20 cellular contexts compared by ENCODE assay signal in genomic region chr6:73898599-73898998, GRCh38.
DNase-seq lines count a peak whose midpoint lies in the region; ATAC-seq and TF ChIP-seq lines count a peak whose summit lies in the region.
"Had no signal": no experiment of that assay in that cellular context is flagged by ENCODE, and none has a peak within 500 bp of the region (broad histone marks: within the 10 kb centered on the region; RNA-seq: fewer than 3 reads in every experiment).

No MANE protein-coding gene starts in this region.

- no TSS peak for BruUV-seq in Panc1 (replicated peaks; lab: Mats Ljungman, UMichigan)

- H3K9me3 ChIP-seq in Panc1 (ENCODE audit: control insufficient read depth, insufficient read depth, low read depth, low read length) (peaks cover 10% of the 10 kb centered on the region; the same call in 1 of the 2 replicates), endodermal cell (ENCODE audit: control insufficient read depth, low read length) (peaks cover 15% of the 10 kb centered on the region), right atrium auricular region (peaks cover 0 to 24% of the 10 kb centered on the region in 2 donors)
- H3K9me3 ChIP-seq: SJSA1 had no signal

- no peaks in the 10 kb centered on the region for H3K27me3 Mint-ChIP-seq in endodermal cell (ENCODE audit: insufficient read depth)
- H3K27me3 Mint-ChIP-seq: type B pancreatic cell had no signal

- POLR2A ChIA-PET in Panc1 (lab: Charles Lee) = no interaction called here

- peaks cover 2% of the 10 kb centered on the region for H3K36me3 Mint-ChIP-seq in endodermal cell (ENCODE audit: low read depth)
- H3K36me3 Mint-ChIP-seq: CD4-positive, CD25-positive, alpha-beta regulatory T cell; type B pancreatic cell had no signal

- TF ChIP-seq CTCF in Panc1 (IDR thresholded peaks at IDR 0.05) = peak; percentile 18; the same call in 1 of the 2 replicates
- TF ChIP-seq CTCF in endodermal cell (conservative IDR thresholded peaks at IDR 0.05) = peak; percentile 56
- no peak for TF ChIP-seq CTCF in right atrium auricular region (IDR thresholded peaks at IDR 0.05)

- H3K4me1 Mint-ChIP-seq in endodermal cell = no peaks in the 10 kb centered on the region
- H3K4me1 Mint-ChIP-seq: CD4-positive, CD25-positive, alpha-beta regulatory T cell had no signal

- ATAC-seq in Panc1 = no peak
- ATAC-seq: heart left ventricle had no signal

- intact Hi-C loops in Panc1 (cut with micrococcal nuclease; ENCODE audit: unreplicated experiment) = no loop called here

- no peak overlapping the region for H3K4me3 Mint-ChIP-seq in endodermal cell
- H3K4me3 Mint-ChIP-seq: CD4-positive, CD25-positive, alpha-beta regulatory T cell; type B pancreatic cell had no signal

- DNase-seq in NCI-H82 (lab: John Stamatoyannopoulos, UW) = peak; percentile 1
- DNase-seq in NCI-H82 treated with DMSO at 0.1 percent for 48 hours (lab: John Stamatoyannopoulos, UW; ENCODE audit: unreplicated experiment) = no peak
- DNase-seq in Panc1 (ENCODE audit: low read depth, low spot score) = no peak
- no peak for DNase-seq in endodermal cell
- peak; percentile 13 for DNase-seq in myocyte (ENCODE audit: low read depth)
- DNase-seq in NCI-H128 (lab: John Stamatoyannopoulos, UW; ENCODE audit: unreplicated experiment) = no peak
- no peak for DNase-seq in right atrium auricular region (ENCODE audit: low spot score)
- no peak for DNase-seq in DMS153 treated with DMSO at 0.1 percent for 48 hours (lab: John Stamatoyannopoulos, UW; ENCODE audit: unreplicated experiment)
- DNase-seq: activated CD4-positive, alpha-beta T cell treated with anti-CD3 and anti-CD28 coated beads for 48 hours; activated CD8-positive, alpha-beta memory T cell treated with anti-CD3 and anti-CD28 coated beads, Interleukin-2, amount 50 U/mL, for 4 hours; CD4-positive, CD25-positive, alpha-beta regulatory T cell; heart left ventricle; MG63; midbrain; NCI-H1694; stimulated activated naive CD4-positive, alpha-beta T cell treated with Interleukin-2 at 50 U/mL for 16 hours had no signal

- H3K27me3 ChIP-seq in Panc1 (ENCODE audit: control insufficient read depth, insufficient read depth, low read length) (no peaks in the 10 kb centered on the region), endodermal cell (ENCODE audit: control insufficient read depth, insufficient read depth, low read length, poor library complexity, severe bottlenecking) (no peaks in the 10 kb centered on the region), right atrium auricular region (no peaks in the 10 kb centered on the region)
- H3K27me3 ChIP-seq: ascending aorta, heart left ventricle, MG63, SJSA1 had no signal

- H3K4me3 ChIP-seq in Panc1 (ENCODE audit: low read depth in 2 of 2, low read length in 2 of 2) (no peak overlapping the region), endodermal cell (ENCODE audit: low read length) (no peak overlapping the region), right atrium auricular region (no peak overlapping the region)
- H3K4me3 ChIP-seq: ascending aorta, heart left ventricle, MG63, SJSA1 had no signal

- no peak overlapping the region for H3K27ac Mint-ChIP-seq in endodermal cell
- H3K27ac Mint-ChIP-seq: CD4-positive, CD25-positive, alpha-beta regulatory T cell; type B pancreatic cell had no signal

- CTCF ChIA-PET in Panc1 (lab: Charles Lee) = no interaction called here

- H3K36me3 ChIP-seq in Panc1 (ENCODE audit: control insufficient read depth, insufficient read depth, low read length) = no peaks in the 10 kb centered on the region
- H3K36me3 ChIP-seq in endodermal cell (ENCODE audit: control insufficient read depth, insufficient read depth, low read length) = no peaks in the 10 kb centered on the region
- H3K36me3 ChIP-seq in right atrium auricular region = no peaks in the 10 kb centered on the region
- H3K36me3 ChIP-seq: ascending aorta, heart left ventricle, MG63, SJSA1 had no signal

- H3K4me1 ChIP-seq in Panc1 (ENCODE audit: control insufficient read depth, insufficient read depth, low read length) = no peaks in the 10 kb centered on the region
- no peaks in the 10 kb centered on the region for H3K4me1 ChIP-seq in endodermal cell (ENCODE audit: control insufficient read depth, insufficient read depth, low read length)
- H3K4me1 ChIP-seq in right atrium auricular region = no peaks in the 10 kb centered on the region
- H3K4me1 ChIP-seq: ascending aorta, heart left ventricle, SJSA1 had no signal

- H3K9me3 Mint-ChIP-seq in endodermal cell = peaks cover 20% of the 10 kb centered on the region

- 50 to 70% methylated on average over 1 to 2 of the region's 3 CpGs for WGBS in endodermal cell (ENCODE audit: insufficient coverage in 1 of 2, insufficient read length in 1 of 2), 2 experiments

- in situ Hi-C loops in Panc1 (cut with HindIII; ENCODE audit: low pct_unique_long_range_greater_than_20kb, low sequenced_read_pairs) = no loop called here

- H3K9ac ChIP-seq in endodermal cell (ENCODE audit: extremely low read depth, low read length, poor library complexity, severe bottlenecking) = no peak overlapping the region

- H3K27ac ChIP-seq in Panc1 (ENCODE audit: low read length) (no peak overlapping the region), endodermal cell (ENCODE audit: low read depth, low read length) (no peak overlapping the region), right atrium auricular region (no peak overlapping the region)
- H3K27ac ChIP-seq: ascending aorta, epithelial cell of prostate, heart left ventricle, SJSA1 had no signal

Comparison
In these comparisons a context has a peak if more than half of its experiments do, and no peak if none do; other contexts are left out.
1. DNase-seq: peak in NCI-H82 (single experiment) and myocyte (single experiment); none in NCI-H82 treated with DMSO at 0.1 percent for 48 hours (single experiment), Panc1 (single experiment), endodermal cell (single experiment), NCI-H128 (single experiment), right atrium auricular region (single experiment) and DMS153 treated with DMSO at 0.1 percent for 48 hours (single experiment).
2. CTCF ChIP-seq: peak in Panc1 (single experiment) and endodermal cell (single experiment); none in right atrium auricular region (0 of 2).